ENCODE assay signal across 13 cellular contexts in the genomic region with DNA sequence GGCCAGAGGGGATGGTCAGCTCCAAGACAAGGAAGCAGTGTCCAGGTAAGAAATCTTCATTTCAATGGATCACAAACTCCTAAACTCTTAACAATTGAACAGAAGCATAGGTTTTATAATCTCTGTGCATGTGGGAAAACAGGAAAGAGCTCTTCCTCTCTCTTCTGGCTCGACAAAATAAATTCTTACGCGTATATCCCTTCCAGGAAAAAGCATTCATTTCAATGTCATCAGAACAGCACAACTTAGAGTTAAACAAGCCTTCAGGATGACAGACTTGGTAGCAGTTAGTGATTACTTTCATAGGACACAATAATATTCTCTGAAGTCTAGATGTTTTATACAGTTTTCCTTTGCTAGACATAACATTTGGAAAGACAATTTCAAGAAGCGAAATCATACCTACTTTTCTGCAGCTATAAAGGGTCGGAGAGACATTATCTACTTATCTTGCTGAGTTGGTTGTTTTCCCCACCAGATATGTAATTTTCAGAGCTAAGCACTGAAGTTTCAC. TPM values are rescaled to one million over a fixed set of nuclear protein-coding genes. Genes with fewer than 3 reads are reported as not detected.
DNase-seq lines count a peak whose midpoint lies in the region; ATAC-seq and TF ChIP-seq lines count a peak whose summit lies in the region.
"Had no signal": no experiment of that assay in that cellular context is flagged by ENCODE, and none has a peak within 500 bp of the region (broad histone marks: within the 10 kb centered on the region; RNA-seq: fewer than 3 reads in every experiment).

No MANE protein-coding gene starts in this region.

- H3K4me1 ChIP-seq in stomach (no peaks in the 10 kb centered on the region), Caco-2 (no peaks in the 10 kb centered on the region)

- ATAC-seq in effector memory CD8-positive, alpha-beta T cell (replicated peaks) = no peak
- no peak for ATAC-seq in HG02870 (IDR thresholded peaks at IDR 0.05; ENCODE audit: unreplicated experiment)
- ATAC-seq: left lobe of liver, SK-N-SH treated with all-trans-retinoic acid at 6 μM for 48 hours had no signal

- CTCF ChIA-PET in activated naive CD4-positive, alpha-beta T cell treated with anti-CD3 and anti-CD28 coated beads, Interleukin-2, amount 10 ng/mL, durations not matched to agents 7 days and 5 days (lab: Charles Lee) = interaction anchor here (1.0 to 4.4 kb wide), 6 partner anchors 27 to 325 kb away, joined by 3 to 49 read pairs (median 4); a partner anchor contains a TSS
- CTCF ChIA-PET in Caco-2 (lab: Charles Lee) = no interaction called here

- TF ChIP-seq CTCF in stomach (IDR thresholded peaks at IDR 0.05) (no peak), Caco-2 (IDR thresholded peaks at IDR 0.05; ENCODE audit: insufficient read depth in 1 of 2, low read depth in 1 of 2, low read length in 1 of 2, severe bottlenecking in 1 of 2, unreplicated experiment in 1 of 2) (no peak)

- H3K4me3 Mint-ChIP-seq in activated naive CD4-positive, alpha-beta T cell treated with anti-CD3 and anti-CD28 coated beads, Interleukin-2, amount 10 ng/mL, durations not matched to agents 7 days and 5 days = peak overlapping the region; percentile 70
- H3K4me3 Mint-ChIP-seq in T-helper 1 cell treated with Interleukin-12 subunit alpha and Interleukin-12 subunit beta and Interleukin-4 antibody, amounts not matched to agents 30 μg/mL and 1 μg/mL, for 36 hours = peak overlapping the region; percentile 85
- H3K4me3 Mint-ChIP-seq in effector memory CD8-positive, alpha-beta T cell = peak overlapping the region; percentile 66 to 79
- no peak overlapping the region for H3K4me3 Mint-ChIP-seq in Caco-2 (ENCODE audit: unreplicated experiment)
- H3K4me3 Mint-ChIP-seq: naive B cell had no signal

- TF ChIP-seq POLR2A in stomach (IDR thresholded peaks at IDR 0.05) = no peak

- peak overlapping the region in 4 of 5 donors; percentile 31 to 76 (median 57) for H3K27ac ChIP-seq in stomach

- no peaks in the 10 kb centered on the region for H3K36me3 ChIP-seq in stomach
- no peaks in the 10 kb centered on the region for H3K36me3 ChIP-seq in Caco-2 (ENCODE audit: control insufficient read depth, insufficient read depth, low read length)

- 59 to 74% (median 67%) methylated on average over 5 of the region's 5 CpGs for WGBS in stomach, 5 donors

- TF ChIP-seq EP300 in stomach (IDR thresholded peaks at IDR 0.05) = no peak

- no peaks in the 10 kb centered on the region for H3K27me3 Mint-ChIP-seq in activated naive CD4-positive, alpha-beta T cell treated with anti-CD3 and anti-CD28 coated beads, Interleukin-2, amount 10 ng/mL, durations not matched to agents 7 days and 5 days
- no peaks in the 10 kb centered on the region for H3K27me3 Mint-ChIP-seq in T-helper 1 cell treated with Interleukin-12 subunit alpha and Interleukin-12 subunit beta and Interleukin-4 antibody, amounts not matched to agents 30 μg/mL and 1 μg/mL, for 36 hours (ENCODE audit: low read depth)
- no peaks in the 10 kb centered on the region for H3K27me3 Mint-ChIP-seq in effector memory CD8-positive, alpha-beta T cell
- peaks cover 21% of the 10 kb centered on the region for H3K27me3 Mint-ChIP-seq in Caco-2 (ENCODE audit: insufficient read depth, unreplicated experiment)

- POLR2A ChIA-PET in Caco-2 (lab: Charles Lee) = no interaction called here

- H3K27ac Mint-ChIP-seq in activated naive CD4-positive, alpha-beta T cell treated with anti-CD3 and anti-CD28 coated beads, Interleukin-2, amount 10 ng/mL, durations not matched to agents 7 days and 5 days = peak overlapping the region; percentile 99
- peak overlapping the region; percentile 95 for H3K27ac Mint-ChIP-seq in T-helper 1 cell treated with Interleukin-12 subunit alpha and Interleukin-12 subunit beta and Interleukin-4 antibody, amounts not matched to agents 30 μg/mL and 1 μg/mL, for 36 hours
- peak overlapping the region; percentile 89 to 91 for H3K27ac Mint-ChIP-seq in effector memory CD8-positive, alpha-beta T cell
- H3K27ac Mint-ChIP-seq in Caco-2 (ENCODE audit: unreplicated experiment) = no peak overlapping the region
- H3K27ac Mint-ChIP-seq: progenitor cell of endocrine pancreas had no signal

- BruUV-seq in Caco-2 (replicated peaks; lab: Mats Ljungman, UMichigan) = no TSS peak

- no peak overlapping the region for H3K4me3 ChIP-seq in stomach
- no peak overlapping the region for H3K4me3 ChIP-seq in Caco-2 (ENCODE audit: low read depth, low read length)

- DNase-seq in activated naive CD4-positive, alpha-beta T cell treated with anti-CD3 and anti-CD28 coated beads, Interleukin-2, amount 10 ng/mL, durations not matched to agents 7 days and 5 days = no peak
- DNase-seq in activated naive CD4-positive, alpha-beta T cell treated with Interleukin-2 at 50 U/mL for 16 hours = no peak
- DNase-seq in effector memory CD8-positive, alpha-beta T cell = no peak
- DNase-seq in stomach (no peak), Caco-2 (no peak), cortex of kidney (lab: John Stamatoyannopoulos, UW) (no peak)
- DNase-seq: naive B cell, NCI-H748 treated with DMSO at 0.1 percent for 48 hours had no signal

- peaks cover 8% of the 10 kb centered on the region for H3K9me3 Mint-ChIP-seq in activated naive CD4-positive, alpha-beta T cell treated with anti-CD3 and anti-CD28 coated beads, Interleukin-2, amount 10 ng/mL, durations not matched to agents 7 days and 5 days
- H3K9me3 Mint-ChIP-seq in T-helper 1 cell treated with Interleukin-12 subunit alpha and Interleukin-12 subunit beta and Interleukin-4 antibody, amounts not matched to agents 30 μg/mL and 1 μg/mL, for 36 hours = peaks cover 5% of the 10 kb centered on the region
- no peaks in the 10 kb centered on the region for H3K9me3 Mint-ChIP-seq in effector memory CD8-positive, alpha-beta T cell
- no peaks in the 10 kb centered on the region for H3K9me3 Mint-ChIP-seq in Caco-2 (ENCODE audit: unreplicated experiment)

- peaks cover 24% of the 10 kb centered on the region for H3K36me3 Mint-ChIP-seq in activated naive CD4-positive, alpha-beta T cell treated with anti-CD3 and anti-CD28 coated beads, Interleukin-2, amount 10 ng/mL, durations not matched to agents 7 days and 5 days
- peaks cover 22% of the 10 kb centered on the region for H3K36me3 Mint-ChIP-seq in T-helper 1 cell treated with Interleukin-12 subunit alpha and Interleukin-12 subunit beta and Interleukin-4 antibody, amounts not matched to agents 30 μg/mL and 1 μg/mL, for 36 hours (ENCODE audit: low read depth)
- H3K36me3 Mint-ChIP-seq in effector memory CD8-positive, alpha-beta T cell (ENCODE audit: insufficient read depth) = peaks cover 10% of the 10 kb centered on the region
- H3K36me3 Mint-ChIP-seq in Caco-2 (ENCODE audit: insufficient read depth, unreplicated experiment) = no peaks in the 10 kb centered on the region
- H3K36me3 Mint-ChIP-seq: naive B cell had no signal

- H3K27me3 ChIP-seq in stomach (no peaks in the 10 kb centered on the region), Caco-2 (replicated peaks; ENCODE audit: control insufficient read depth, insufficient read depth, low read length) (no peaks in the 10 kb centered on the region; the same call in none of the 2 replicates)

- intact Hi-C loops in stomach (cut with DNase I; ENCODE audit: low total_unique reads) (no loop called here), Caco-2 (cut with micrococcal nuclease; ENCODE audit: unreplicated experiment) (no loop called here)

- H3K9me3 ChIP-seq in stomach (no peaks in the 10 kb centered on the region), Caco-2 (no peaks in the 10 kb centered on the region)

- peaks cover 94% of the 10 kb centered on the region for H3K4me1 Mint-ChIP-seq in activated naive CD4-positive, alpha-beta T cell treated with anti-CD3 and anti-CD28 coated beads, Interleukin-2, amount 10 ng/mL, durations not matched to agents 7 days and 5 days
- peaks cover 63% of the 10 kb centered on the region for H3K4me1 Mint-ChIP-seq in T-helper 1 cell treated with Interleukin-12 subunit alpha and Interleukin-12 subunit beta and Interleukin-4 antibody, amounts not matched to agents 30 μg/mL and 1 μg/mL, for 36 hours (ENCODE audit: low read depth)
- peaks cover 52 to 66% of the 10 kb centered on the region in 2 donors for H3K4me1 Mint-ChIP-seq in effector memory CD8-positive, alpha-beta T cell (ENCODE audit: low read depth in 2 of 2)
- H3K4me1 Mint-ChIP-seq in Caco-2 (ENCODE audit: low read depth, unreplicated experiment) = no peaks in the 10 kb centered on the region

RNA-seq across cellular contexts. Expression of a gene that starts 19.3 kb away (rescaled TPM):
- total RNA-seq in stomach = not detected
- under 1 TPM in 1 of 3 donors, not detected in 2; 0.12 TPM for polyA plus RNA-seq in stomach
- total RNA-seq in Caco-2 (2022) = not detected in 2 replicates
- total RNA-seq: left lobe of liver, progenitor cell of endocrine pancreas had no signal

RNA-seq across cellular contexts. Expression of a gene that starts 29.4 kb away (rescaled TPM):
- total RNA-seq in stomach (10 to 100 TPM in 4 of 5 donors, under 1 TPM in 1; 0.58 to 59.5 (median 20.2) TPM), Caco-2 (2022) (0.81 and 1.6 TPM in 2 replicates)
- polyA plus RNA-seq in stomach = 1 to 10 TPM; 3.8 to 5.5 (median 5.2) TPM
